16 cellular contexts compared by ENCODE assay signal in genomic region chr22:46799626-46800025, GRCh38. TPM values are rescaled to one million over a fixed set of nuclear protein-coding genes. Genes with fewer than 3 reads are reported as not detected.
DNase-seq lines count a peak whose midpoint lies in the region; ATAC-seq and TF ChIP-seq lines count a peak whose summit lies in the region.
"Had no signal": no experiment of that assay in that cellular context is flagged by ENCODE, and none has a peak within 500 bp of the region (broad histone marks: within the 10 kb centered on the region; RNA-seq: fewer than 3 reads in every experiment).

No MANE protein-coding gene starts in this region.

- no peak for DNase-seq in activated T-cell treated with anti-CD3 and anti-CD28 coated beads, Interleukin-2, amount 50 U/mL, for 24 hours
- no peak for DNase-seq in activated T-cell treated with anti-CD3 and anti-CD28 coated beads, Interleukin-2, amount 50 U/mL, for 4 hours
- DNase-seq in coronary artery (ENCODE audit: low spot score) (peak; percentile 35), sciatic nerve (ENCODE audit: low spot score) (peak; percentile 17), NCI-H524 (lab: John Stamatoyannopoulos, UW) (no peak), mesothelial cell of epicardium (ENCODE audit: low spot score in 2 of 2, unreplicated experiment in 2 of 2) (no peak)
- DNase-seq in CD8-positive, alpha-beta T cell: no peak
- DNase-seq: ACHN; CD4-positive, CD25-positive, alpha-beta regulatory T cell; COR-L47; DMS153; DMS79 treated with DMSO at 0.1 percent for 48 hours; EL; GOT3; H9 had no signal

- POLR2A ChIA-PET in CD8-positive, alpha-beta T cell (lab: Charles Lee): no interaction called here

- no peak overlapping the region for H3K27ac ChIP-seq in coronary artery
- H3K27ac ChIP-seq in CD8-positive, alpha-beta T cell (ENCODE audit: low read depth, low read length): no peak overlapping the region
- H3K27ac ChIP-seq: BLaER1 treated with 17β-estradiol and CSF1 and Interleukin-3, amounts not matched to agents 10 nM and 100 nM had no signal

- CTCF ChIA-PET in CD8-positive, alpha-beta T cell (lab: Charles Lee): interaction anchor here (1.0 to 3.4 kb wide), 6 partner anchors 11 to 118 kb away, joined by 3 to 22 read pairs (median 6); no protein-coding TSS in a partner anchor

- H3K4me1 Mint-ChIP-seq in activated T-cell treated with anti-CD3 and anti-CD28 coated beads, Interleukin-2, amount 50 U/mL, for 24 hours (ENCODE audit: low read depth): peaks cover 32% of the 10 kb centered on the region
- H3K4me1 Mint-ChIP-seq in activated T-cell treated with anti-CD3 and anti-CD28 coated beads, Interleukin-2, amount 50 U/mL, for 4 hours (ENCODE audit: low read depth): peaks cover 21% of the 10 kb centered on the region
- H3K4me1 Mint-ChIP-seq in mesothelial cell of epicardium: peaks cover 4% of the 10 kb centered on the region
- peaks cover 30% of the 10 kb centered on the region for H3K4me1 Mint-ChIP-seq in CD8-positive, alpha-beta T cell (ENCODE audit: low read depth)

- TF ChIP-seq CTCF in coronary artery (IDR thresholded peaks at IDR 0.05): no peak
- no peak for TF ChIP-seq CTCF in mesothelial cell of epicardium (IDR thresholded peaks at IDR 0.05; ENCODE audit: unreplicated experiment)
- no peak for TF ChIP-seq CTCF in CD8-positive, alpha-beta T cell (IDR thresholded peaks at IDR 0.05)

- no peak for ATAC-seq in activated T-cell treated with anti-CD3 and anti-CD28 coated beads, Interleukin-2, amount 50 U/mL, for 4 hours
- no peak for ATAC-seq in sciatic nerve
- no peak for ATAC-seq in CD8-positive, alpha-beta T cell

- peaks cover 27% of the 10 kb centered on the region for H3K36me3 ChIP-seq in CD8-positive, alpha-beta T cell (ENCODE audit: insufficient read depth, low read length)

- peak overlapping the region; percentile 32 for H3K27ac Mint-ChIP-seq in activated T-cell treated with anti-CD3 and anti-CD28 coated beads, Interleukin-2, amount 50 U/mL, for 24 hours
- H3K27ac Mint-ChIP-seq in mesothelial cell of epicardium: no peak overlapping the region
- no peak overlapping the region for H3K27ac Mint-ChIP-seq in CD8-positive, alpha-beta T cell

- H3K9me3 ChIP-seq in CD8-positive, alpha-beta T cell (ENCODE audit: low read length): no peaks in the 10 kb centered on the region
- H3K9me3 ChIP-seq: BLaER1 treated with 17β-estradiol and CSF1 and Interleukin-3, amounts not matched to agents 10 nM and 100 nM had no signal

- peaks cover 12% of the 10 kb centered on the region for H3K4me1 ChIP-seq in CD8-positive, alpha-beta T cell (ENCODE audit: insufficient read depth, low read length)

- peaks cover 82% of the 10 kb centered on the region for H3K36me3 Mint-ChIP-seq in activated T-cell treated with anti-CD3 and anti-CD28 coated beads, Interleukin-2, amount 50 U/mL, for 24 hours (ENCODE audit: low read depth)
- peaks cover 38% of the 10 kb centered on the region for H3K36me3 Mint-ChIP-seq in activated T-cell treated with anti-CD3 and anti-CD28 coated beads, Interleukin-2, amount 50 U/mL, for 4 hours (ENCODE audit: insufficient read depth)
- peaks cover 9% of the 10 kb centered on the region for H3K36me3 Mint-ChIP-seq in mesothelial cell of epicardium
- H3K36me3 Mint-ChIP-seq in CD8-positive, alpha-beta T cell: peaks cover 73% of the 10 kb centered on the region

- H3K4me3 Mint-ChIP-seq in activated T-cell treated with anti-CD3 and anti-CD28 coated beads, Interleukin-2, amount 50 U/mL, for 24 hours: no peak overlapping the region
- no peak overlapping the region for H3K4me3 Mint-ChIP-seq in activated T-cell treated with anti-CD3 and anti-CD28 coated beads, Interleukin-2, amount 50 U/mL, for 4 hours
- no peak overlapping the region for H3K4me3 Mint-ChIP-seq in mesothelial cell of epicardium
- no peak overlapping the region for H3K4me3 Mint-ChIP-seq in CD8-positive, alpha-beta T cell
- H3K4me3 Mint-ChIP-seq: CD4-positive, CD25-positive, alpha-beta regulatory T cell; H9 had no signal

- H3K27me3 ChIP-seq in CD8-positive, alpha-beta T cell (ENCODE audit: insufficient read depth, low read length): no peaks in the 10 kb centered on the region
- H3K27me3 ChIP-seq: BLaER1 treated with 17β-estradiol and CSF1 and Interleukin-3, amounts not matched to agents 10 nM and 100 nM had no signal

- intact Hi-C loops in sciatic nerve (cut with DNase I): loop anchor here (10.0 kb wide), 1 partner anchor 1625 kb away; no protein-coding TSS in a partner anchor
- intact Hi-C loops in CD8-positive, alpha-beta T cell (cut with DNase I, micrococcal nuclease): loop anchor here in 1 of 2 experiments (5.0 kb wide), 1 partner anchor 222 kb away; no protein-coding TSS in a partner anchor

- no peaks in the 10 kb centered on the region for H3K27me3 Mint-ChIP-seq in activated T-cell treated with anti-CD3 and anti-CD28 coated beads, Interleukin-2, amount 50 U/mL, for 24 hours
- H3K27me3 Mint-ChIP-seq in activated T-cell treated with anti-CD3 and anti-CD28 coated beads, Interleukin-2, amount 50 U/mL, for 4 hours (ENCODE audit: low read depth): no peaks in the 10 kb centered on the region
- H3K27me3 Mint-ChIP-seq in mesothelial cell of epicardium (ENCODE audit: low read depth): no peaks in the 10 kb centered on the region
- no peaks in the 10 kb centered on the region for H3K27me3 Mint-ChIP-seq in CD8-positive, alpha-beta T cell (ENCODE audit: low read depth)
- H3K27me3 Mint-ChIP-seq: CD4-positive, CD25-positive, alpha-beta regulatory T cell had no signal

- H3K9me3 Mint-ChIP-seq in activated T-cell treated with anti-CD3 and anti-CD28 coated beads, Interleukin-2, amount 50 U/mL, for 24 hours: no peaks in the 10 kb centered on the region
- no peaks in the 10 kb centered on the region for H3K9me3 Mint-ChIP-seq in activated T-cell treated with anti-CD3 and anti-CD28 coated beads, Interleukin-2, amount 50 U/mL, for 4 hours
- no peaks in the 10 kb centered on the region for H3K9me3 Mint-ChIP-seq in mesothelial cell of epicardium
- H3K9me3 Mint-ChIP-seq in CD8-positive, alpha-beta T cell: no peaks in the 10 kb centered on the region
- H3K9me3 Mint-ChIP-seq: H9 had no signal

- H3K4me3 ChIP-seq in coronary artery: no peak overlapping the region
- no peak overlapping the region for H3K4me3 ChIP-seq in CD8-positive, alpha-beta T cell (ENCODE audit: low read depth, low read length)
- H3K4me3 ChIP-seq: BLaER1 treated with 17β-estradiol and CSF1 and Interleukin-3, amounts not matched to agents 10 nM and 100 nM had no signal

RNA-seq across cellular contexts. Expression of gene TBC1D22A, which starts 37.2 kb away (rescaled TPM):
- total RNA-seq in activated T-cell treated with anti-CD3 and anti-CD28 coated beads, Interleukin-2, amount 50 U/mL, for 4 hours: 10 to 100 TPM; 29.8 to 31.1 (median 29.9) TPM
- total RNA-seq in sciatic nerve: 36.3 TPM
- total RNA-seq in mesothelial cell of epicardium: 26.2 to 26.7 TPM (median 26.6 TPM) in 3 replicates
- total RNA-seq in CD8-positive, alpha-beta T cell: 10 to 100 TPM; 21.8 to 27.4 TPM

Comparison
In these comparisons a context has a peak if more than half of its experiments do, and no peak if none do; other contexts are left out.
1. DNase-seq: peak in coronary artery (single experiment) and sciatic nerve (single experiment); none in activated T-cell treated with anti-CD3 and anti-CD28 coated beads, Interleukin-2, amount 50 U/mL, for 24 hours (single experiment), activated T-cell treated with anti-CD3 and anti-CD28 coated beads, Interleukin-2, amount 50 U/mL, for 4 hours (single experiment), NCI-H524 (0 of 2), mesothelial cell of epicardium (0 of 2) and CD8-positive, alpha-beta T cell (0 of 7).